ENCODE assay signal across 16 cellular contexts in genomic region chr3:44198957-44199269, GRCh38. TPM values are rescaled to one million over a fixed set of nuclear protein-coding genes. Genes with fewer than 3 reads are reported as not detected.
DNase-seq lines count a peak whose midpoint lies in the region; ATAC-seq, FAIRE-seq and TF ChIP-seq lines count a peak whose summit lies in the region.
"Had no signal": no experiment of that assay in that cellular context is flagged by ENCODE, and none has a peak within 500 bp of the region (broad histone marks: within the 10 kb centered on the region; RNA-seq: fewer than 3 reads in every experiment).

No MANE protein-coding gene starts in this region.

- no peak overlapping the region for H3K4me3 ChIP-seq in PC-9
- no peak overlapping the region for H3K4me3 ChIP-seq in keratinocyte (ENCODE audit: control insufficient read depth in 2 of 3, extremely low read depth in 1 of 3, insufficient read depth in 2 of 3, low read depth in 1 of 3, low read length in 3 of 3)
- H3K4me3 ChIP-seq: cardiac muscle cell, suprapubic skin had no signal

- H2AFZ ChIP-seq in PC-9, result no peak overlapping the region
- no peak overlapping the region for H2AFZ ChIP-seq in keratinocyte (ENCODE audit: control insufficient read depth, low read length)

- H3K79me2 ChIP-seq in PC-9 (ENCODE audit: low read depth) (no peaks in the 10 kb centered on the region), keratinocyte (ENCODE audit: control insufficient read depth, insufficient read depth, low read length) (no peaks in the 10 kb centered on the region)

- POLR2A ChIA-PET in PC-9 (lab: Charles Lee; ENCODE audit: unreplicated experiment), result interaction anchor here (0.7 kb wide), 1 partner anchor 430 kb away, joined by 6 read pairs; no protein-coding TSS in a partner anchor

- no peaks in the 10 kb centered on the region for H3K9me2 ChIP-seq in PC-9 (ENCODE audit: insufficient read depth)

- no peaks in the 10 kb centered on the region for H3F3A ChIP-seq in PC-9 (ENCODE audit: insufficient read depth, low read depth)

- TF ChIP-seq CTCF in PC-9 (conservative IDR thresholded peaks at IDR 0.05) (no peak), keratinocyte (optimal IDR thresholded peaks at IDR 0.05 in 1 of 3, IDR thresholded peaks at IDR 0.05 in 1 of 3, conservative IDR thresholded peaks at IDR 0.05 in 1 of 3; ENCODE audit: extremely low read depth in 1 of 3, insufficient read depth in 2 of 3, low read length in 3 of 3) (no peak)

- H3K36me3 ChIP-seq in PC-9 (ENCODE audit: low read depth) (no peaks in the 10 kb centered on the region), keratinocyte (ENCODE audit: control insufficient read depth in 2 of 2, extremely low read depth in 1 of 2, insufficient read depth in 2 of 2, low read length in 2 of 2) (no peaks in the 10 kb centered on the region)
- H3K36me3 ChIP-seq: cardiac muscle cell, suprapubic skin had no signal

- H3K4me2 ChIP-seq in PC-9 (peak overlapping the region; percentile 30), keratinocyte (ENCODE audit: control insufficient read depth, extremely low read depth, insufficient read depth, low read depth, low read length) (peak overlapping the region; percentile 40)

- no peak for FAIRE-seq in keratinocyte (lab: Jason Lieb, UNC)
- FAIRE-seq: endometrium, RCC 7860 had no signal

- no peak overlapping the region for H3K9ac ChIP-seq in keratinocyte (ENCODE audit: control insufficient read depth, extremely low read depth, insufficient read depth, low read length)

- H3K27me3 ChIP-seq in PC-9 (ENCODE audit: insufficient read depth, low read depth) (no peaks in the 10 kb centered on the region), keratinocyte (ENCODE audit: control insufficient read depth, extremely low read depth, insufficient read depth, low read length) (no peaks in the 10 kb centered on the region)

- H4K20me1 ChIP-seq in PC-9 (ENCODE audit: insufficient read depth) (no peaks in the 10 kb centered on the region), keratinocyte (ENCODE audit: control insufficient read depth, extremely low read depth, insufficient read depth, low read length) (no peaks in the 10 kb centered on the region)

- H3K27ac ChIP-seq in PC-9 (no peak overlapping the region), keratinocyte (ENCODE audit: control insufficient read depth, insufficient read depth, low read length) (no peak overlapping the region)
- H3K27ac ChIP-seq: cardiac muscle cell, suprapubic skin had no signal

- H3K4me1 ChIP-seq in PC-9 (replicated peaks; ENCODE audit: insufficient read depth) (no peaks in the 10 kb centered on the region), keratinocyte (ENCODE audit: control insufficient read depth, extremely low read depth, insufficient read depth, low read length) (no peaks in the 10 kb centered on the region)
- H3K4me1 ChIP-seq: suprapubic skin had no signal

- CTCF ChIA-PET in PC-9 (lab: Charles Lee), result interaction anchor here (0.6 to 0.7 kb wide), 4 partner anchors 16 to 509 kb away, joined by 3 to 4 read pairs (median 4); no protein-coding TSS in a partner anchor

- H3K9me3 ChIP-seq in PC-9 (ENCODE audit: insufficient read depth, low read depth) (no peaks in the 10 kb centered on the region), keratinocyte (ENCODE audit: control insufficient read depth, low read depth, low read length) (no peaks in the 10 kb centered on the region)
- H3K9me3 ChIP-seq: suprapubic skin had no signal

- no peak for DNase-seq in activated CD4-positive, CD25-positive, alpha-beta regulatory T cell (lab: John Stamatoyannopoulos, UW)
- DNase-seq in PC-9, result no peak
- no peak for DNase-seq in keratinocyte (ENCODE audit: low read depth, low spot score)
- no peak for DNase-seq in stimulated activated naive CD8-positive, alpha-beta T cell treated with anti-CD3 and anti-CD28 coated beads, Interleukin-15, Interleukin-2, amounts not matched to agents 100 U/mL and 50 U/mL, for 24 hours
- no peak for DNase-seq in H4 (ENCODE audit: low spot score)
- DNase-seq in A172 (ENCODE audit: low spot score), result no peak
- DNase-seq in COLO668 (lab: John Stamatoyannopoulos, UW; ENCODE audit: unreplicated experiment), result no peak

- ATAC-seq in activated CD4-positive, CD25-positive, alpha-beta regulatory T cell treated with anti-CD3 and anti-CD28 coated beads, Interleukin-2, amount 50 U/mL, for 24 hours, result peak; percentile 45 to 64
- ATAC-seq in stimulated activated naive CD8-positive, alpha-beta T cell treated with anti-CD3 and anti-CD28 coated beads, Interleukin-15, Interleukin-2, amounts not matched to agents 100 U/mL and 50 U/mL, for 24 hours, result peak; percentile 32

- intact Hi-C loops in PC-9 (cut with micrococcal nuclease; ENCODE audit: unreplicated experiment), result loop anchor here (1.0 to 5.0 kb wide), 8 partner anchors 202 to 1239 kb away; partner anchors contain the start of gene ABHD5

- no peaks in the 10 kb centered on the region for H3K9me1 ChIP-seq in keratinocyte (ENCODE audit: control insufficient read depth, extremely low read depth, insufficient read depth, low read length)

- dilution Hi-C loops in keratinocyte (cut with MboI; ENCODE audit: extremely low pct_ligation_motif_present, low sequenced_read_pairs), result no loop called here

- no TSS peak for BruUV-seq in PC-9 (replicated peaks; lab: Mats Ljungman, UMichigan)

RNA-seq across cellular contexts. Expression of gene TOPAZ1, which starts 42.8 kb away (rescaled TPM):
- total RNA-seq in PC-9 (2021), result not detected in 2 replicates
- not detected in 3 replicates for polyA plus RNA-seq in keratinocyte
- not detected for polyA plus RNA-seq in keratinocyte (2011; ENCODE audit: low read depth)
- polyA plus RNA-seq in keratinocyte (2011; cell fraction: cytosol; rRNA removed), result not detected in 2 replicates
- polyA plus RNA-seq in keratinocyte (2011; cell fraction: nucleus; rRNA removed), result not detected in 2 replicates
- not detected in 2 replicates for polyA plus RNA-seq in keratinocyte (2012; ENCODE audit: low replicate concordance)
- polyA minus RNA-seq in keratinocyte, result not detected in 3 replicates
- not detected for polyA minus RNA-seq in keratinocyte (2011; cell fraction: cytosol; rRNA and poly(A)+ RNA removed)
- not detected in 2 replicates for polyA minus RNA-seq in keratinocyte (2011; cell fraction: nucleus; rRNA and poly(A)+ RNA removed)
- total RNA-seq in H4 (2014; rRNA removed; shearing (Covaris generic)), result not detected in 2 replicates
- not detected in 2 replicates for total RNA-seq in A172 (2014; rRNA removed; shearing (Covaris generic))
- total RNA-seq: A673; activated CD4-positive, alpha-beta memory T cell treated with anti-CD3 and anti-CD28 coated beads, Interleukin-2, amount 10 ng/mL, durations not matched to agents 7 days and 5 days; cardiac muscle cell; kidney epithelial cell; skeletal muscle tissue; suprapubic skin had no signal
- polyA plus RNA-seq: cardiac muscle cell had no signal
